Comparison of ENCODE assay signal across 20 cellular contexts in the genomic region with DNA sequence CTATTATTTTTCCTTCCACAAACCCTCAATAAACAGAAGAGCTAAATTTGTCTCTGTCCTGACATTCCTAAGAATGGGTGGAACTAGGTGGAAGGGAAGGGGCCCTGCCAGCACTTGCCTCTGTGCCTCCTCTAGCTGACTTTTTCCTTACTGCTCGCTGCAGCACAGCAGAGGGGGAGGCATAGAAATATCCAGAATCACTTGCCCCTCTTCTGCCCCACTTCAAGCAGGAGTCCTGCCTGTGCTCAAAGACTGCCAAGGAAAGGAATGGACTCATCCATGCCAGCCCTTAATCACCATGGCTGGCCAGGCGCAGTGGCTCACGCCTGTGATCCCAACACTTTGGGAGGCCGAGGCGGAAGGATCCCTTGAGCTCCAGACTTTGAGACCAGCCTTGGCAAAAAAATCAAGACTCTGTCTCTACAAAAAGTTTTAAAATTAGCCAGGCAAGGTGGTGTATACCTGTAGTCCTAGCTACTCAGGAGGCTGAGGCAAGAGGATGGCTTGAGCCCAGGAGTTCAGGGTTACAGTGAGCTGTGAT. TPM values are rescaled to one million over a fixed set of nuclear protein-coding genes. Genes with fewer than 3 reads are reported as not detected.
DNase-seq lines count a peak whose midpoint lies in the region; ATAC-seq and TF ChIP-seq lines count a peak whose summit lies in the region.
"Had no signal": no experiment of that assay in that cellular context is flagged by ENCODE, and none has a peak within 500 bp of the region (broad histone marks: within the 10 kb centered on the region; RNA-seq: fewer than 3 reads in every experiment).

No MANE protein-coding gene starts in this region.

- H3K9me3 ChIP-seq in Peyer's patch (no peaks in the 10 kb centered on the region), esophagus muscularis mucosa (no peaks in the 10 kb centered on the region), mucosa of rectum (ENCODE audit: control insufficient read depth in 2 of 2, low read length in 2 of 2) (no peaks in the 10 kb centered on the region), stomach (no peaks in the 10 kb centered on the region)
- H3K9me3 ChIP-seq: neutrophil had no signal

- peak overlapping the region in 3 of 4 donors; percentile 1 to 62 (median 2) for H3K27ac ChIP-seq in Peyer's patch
- peak overlapping the region; percentile 91 to 97 (median 94) for H3K27ac ChIP-seq in esophagus muscularis mucosa (replicated peaks in 1 of 4)
- H3K27ac ChIP-seq in mucosa of rectum (ENCODE audit: low read depth in 2 of 2, low read length in 2 of 2) = peak overlapping the region; percentile 11 to 35
- H3K27ac ChIP-seq in stomach = peak overlapping the region in 4 of 5 donors; percentile 44 to 89 (median 73)
- H3K27ac ChIP-seq: KMS-11, neutrophil had no signal

- H3K9me3 Mint-ChIP-seq in nephron progenitor cell = no peaks in the 10 kb centered on the region
- H3K9me3 Mint-ChIP-seq: activated CD4-positive, alpha-beta T cell treated with anti-CD3 and anti-CD28 coated beads, Interleukin-2, amount 10 ng/mL, durations not matched to agents 7 days and 5 days; CD14-positive monocyte; T-helper 1 cell treated with Interleukin-12 subunit alpha and Interleukin-12 subunit beta and Interleukin-4 antibody, amounts not matched to agents 30 μg/mL and 1 μg/mL, for 36 hours had no signal

- TF ChIP-seq POLR2A in Peyer's patch (IDR thresholded peaks at IDR 0.05) (no peak), esophagus muscularis mucosa (IDR thresholded peaks at IDR 0.05; ENCODE audit: low read depth) (no peak), stomach (IDR thresholded peaks at IDR 0.05) (no peak), erythroblast (IDR thresholded peaks at IDR 0.05; ENCODE audit: low read length) (no peak)

- H3K4me1 Mint-ChIP-seq in nephron progenitor cell = peaks cover 46% of the 10 kb centered on the region
- H3K4me1 Mint-ChIP-seq: activated CD4-positive, alpha-beta T cell treated with anti-CD3 and anti-CD28 coated beads, Interleukin-2, amount 10 ng/mL, durations not matched to agents 7 days and 5 days; CD14-positive monocyte had no signal

- H3K4me3 Mint-ChIP-seq in nephron progenitor cell = no peak overlapping the region
- H3K4me3 Mint-ChIP-seq: activated CD4-positive, alpha-beta T cell treated with anti-CD3 and anti-CD28 coated beads, Interleukin-2, amount 10 ng/mL, durations not matched to agents 7 days and 5 days; activated naive CD8-positive, alpha-beta T cell; CD14-positive monocyte; T-helper 1 cell treated with Interleukin-12 subunit alpha and Interleukin-12 subunit beta and Interleukin-4 antibody, amounts not matched to agents 30 μg/mL and 1 μg/mL, for 36 hours had no signal

- H3K36me3 Mint-ChIP-seq in nephron progenitor cell (ENCODE audit: low read depth) = no peaks in the 10 kb centered on the region
- H3K36me3 Mint-ChIP-seq: activated naive CD8-positive, alpha-beta T cell; CD14-positive monocyte had no signal

- intact Hi-C loops in esophagus muscularis mucosa (cut with DNase I) (no loop called here), stomach (cut with DNase I; ENCODE audit: low total_unique reads) (no loop called here)

- no peak for ATAC-seq in GM21526 (IDR thresholded peaks at IDR 0.05; ENCODE audit: low FRiP score, unreplicated experiment)
- ATAC-seq: left lobe of liver had no signal

- H3K36me3 ChIP-seq in Peyer's patch (no peaks in the 10 kb centered on the region), esophagus muscularis mucosa (no peaks in the 10 kb centered on the region), mucosa of rectum (ENCODE audit: control insufficient read depth in 2 of 2, insufficient read depth in 2 of 2, low read length in 2 of 2) (no peaks in the 10 kb centered on the region), stomach (no peaks in the 10 kb centered on the region)
- H3K36me3 ChIP-seq: neutrophil had no signal

- no peak overlapping the region for H3K4me3 ChIP-seq in Peyer's patch
- H3K4me3 ChIP-seq in esophagus muscularis mucosa = peak overlapping the region in 3 of 4 donors; percentile 17 to 35 (median 19)
- no peak overlapping the region for H3K4me3 ChIP-seq in mucosa of rectum (ENCODE audit: low read length in 2 of 2)
- H3K4me3 ChIP-seq in stomach = no peak overlapping the region

- H3K27me3 ChIP-seq in Peyer's patch (no peaks in the 10 kb centered on the region), esophagus muscularis mucosa (no peaks in the 10 kb centered on the region), mucosa of rectum (ENCODE audit: control insufficient read depth in 2 of 2, insufficient read depth in 2 of 2, low read length in 2 of 2) (peaks cover 0 to 3% of the 10 kb centered on the region in 2 donors), stomach (peaks cover 0 to 5% (median 0%) of the 10 kb centered on the region in 3 donors)

- TF ChIP-seq EP300 in esophagus muscularis mucosa (IDR thresholded peaks at IDR 0.05) (no peak), stomach (IDR thresholded peaks at IDR 0.05) (no peak)

- DNase-seq in Peyer's patch (no peak), esophagus muscularis mucosa (ENCODE audit: extremely low spot score) (no peak), stomach (no peak), nephron progenitor cell (no peak), erythroblast (lab: John Stamatoyannopoulos, UW) (no peak)
- no peak for DNase-seq in activated CD4-positive, alpha-beta T cell treated with anti-CD3 and anti-CD28 coated beads for 48 hours
- DNase-seq: activated CD4-positive, alpha-beta T cell treated with anti-CD3 and anti-CD28 coated beads, Interleukin-2, amount 10 ng/mL, durations not matched to agents 7 days and 5 days; effector CD8-positive, alpha-beta T cell; GOT3; NCI-H526; SIG-M5 had no signal

- TF ChIP-seq CTCF in Peyer's patch (IDR thresholded peaks at IDR 0.05) (no peak), esophagus muscularis mucosa (IDR thresholded peaks at IDR 0.05) (no peak), stomach (IDR thresholded peaks at IDR 0.05) (no peak), nephron progenitor cell (IDR thresholded peaks at IDR 0.05) (no peak)

- peaks cover 26% of the 10 kb centered on the region for H3K27me3 Mint-ChIP-seq in nephron progenitor cell (ENCODE audit: low read depth, poor library complexity)

- H3K4me1 ChIP-seq in Peyer's patch (peaks cover 0 to under 1% (median 0%) of the 10 kb centered on the region in 4 donors), esophagus muscularis mucosa (peaks cover 70 to 99% (median 93%) of the 10 kb centered on the region in 4 donors), mucosa of rectum (ENCODE audit: control insufficient read depth in 2 of 2, insufficient read depth in 2 of 2, low read length in 2 of 2) (no peaks in the 10 kb centered on the region), stomach (peaks cover 0 to 67% (median 33%) of the 10 kb centered on the region in 4 donors)

- H3K9ac ChIP-seq in mucosa of rectum (ENCODE audit: low read depth in 1 of 2, low read length in 2 of 2) = no peak overlapping the region
- H3K9ac ChIP-seq: KMS-11 had no signal

- 60% methylated on average over 3 of the region's 5 CpGs for WGBS in esophagus muscularis mucosa
- 84 to 93% (median 91%) methylated on average over 5 of the region's 5 CpGs for WGBS in stomach, 5 donors

- H3K27ac Mint-ChIP-seq in nephron progenitor cell = no peak overlapping the region
- H3K27ac Mint-ChIP-seq: activated CD4-positive, alpha-beta T cell treated with anti-CD3 and anti-CD28 coated beads, Interleukin-2, amount 10 ng/mL, durations not matched to agents 7 days and 5 days; activated naive CD8-positive, alpha-beta T cell; CD14-positive monocyte; T-helper 1 cell treated with Interleukin-12 subunit alpha and Interleukin-12 subunit beta and Interleukin-4 antibody, amounts not matched to agents 30 μg/mL and 1 μg/mL, for 36 hours had no signal

RNA-seq across cellular contexts. Expression of a gene that starts 51.8 kb away (rescaled TPM):
- 10 to 100 TPM in 2 of 4 donors, 1 to 10 TPM in 2; 3.5 to 44.6 (median 14.5) TPM for total RNA-seq in Peyer's patch
- 100 to 1,000 TPM; 133 to 228 (median 189) TPM for total RNA-seq in esophagus muscularis mucosa
- total RNA-seq in stomach = 10 to 100 TPM in 4 of 5 donors, 1 to 10 TPM in 1; 6.1 to 79.9 (median 28.3) TPM
- 10 to 100 TPM in 1 of 3 donors, 1 to 10 TPM in 2; 1.8 to 13.1 (median 2.7) TPM for polyA plus RNA-seq in stomach
- total RNA-seq: activated CD4-positive, alpha-beta T cell treated with anti-CD3 and anti-CD28 coated beads, Interleukin-2, amount 10 ng/mL, durations not matched to agents 7 days and 5 days; mononuclear cell had no signal
- polyA plus RNA-seq: CD14-positive monocyte had no signal

Comparison
In these comparisons a context has a peak if more than half of its experiments do, and no peak if none do; other contexts are left out.
1. H3K27ac ChIP-seq: peak in every context shown above with its lines; median percentile 94 in esophagus muscularis mucosa; 73 in stomach; 23 in mucosa of rectum; 2 in Peyer's patch.
2. H3K4me3 ChIP-seq: peak in esophagus muscularis mucosa (3 of 4); none in Peyer's patch (0 of 4), mucosa of rectum (0 of 2) and stomach (0 of 4).